23 cellular contexts compared by ENCODE assay signal in genomic region chr19:5654931-5655330, GRCh38.
"Had no signal": no experiment of that assay in that cellular context is flagged by ENCODE, and none has a peak within 500 bp of the region (broad histone marks: within the 10 kb centered on the region; RNA-seq: fewer than 3 reads in every experiment).

No MANE protein-coding gene starts in this region.

- H3K9me3 Mint-ChIP-seq: activated naive CD8-positive, alpha-beta T cell treated with anti-CD3 and anti-CD28 coated beads for 36 hours; T-cell had no signal

- H3K4me3 Mint-ChIP-seq: activated CD8-positive, alpha-beta T cell treated with anti-CD3 and anti-CD28 coated beads, Interleukin-2, amount 10 ng/mL, durations not matched to agents 7 days and 5 days; activated naive CD8-positive, alpha-beta T cell treated with anti-CD3 and anti-CD28 coated beads for 36 hours had no signal

- FAIRE-seq: K562 had no signal

- ATAC-seq: activated CD8-positive, alpha-beta T cell treated with anti-CD3 and anti-CD28 coated beads, Interleukin-2, amount 10 ng/mL, durations not matched to agents 7 days and 5 days; K562; Right ventricle myocardium inferior; T-cell had no signal

- H3K27me3 ChIP-seq: brain microvascular endothelial cell had no signal

- H3K27ac ChIP-seq: brain microvascular endothelial cell, SK-N-MC, VCaP had no signal

- H3K4me3 ChIP-seq: K562, SK-N-MC had no signal

- H3K4me1 Mint-ChIP-seq: T-cell had no signal

- H3K27me3 Mint-ChIP-seq: activated naive CD8-positive, alpha-beta T cell treated with anti-CD3 and anti-CD28 coated beads for 36 hours; T-cell had no signal

- DNase-seq: activated CD4-positive, alpha-beta T cell treated with anti-CD3 and anti-CD28 coated beads for 4 hours; activated CD8-positive, alpha-beta memory T cell treated with anti-CD3 and anti-CD28 coated beads, Interleukin-2, amount 50 U/mL, for 48 hours; activated CD8-positive, alpha-beta T cell treated with anti-CD3 and anti-CD28 coated beads, Interleukin-2, amount 10 ng/mL, durations not matched to agents 7 days and 5 days; activated naive CD4-positive, alpha-beta T cell treated with Interleukin-2 at 50 U/mL for 16 hours; activated naive CD8-positive, alpha-beta T cell treated with anti-CD3 and anti-CD28 coated beads for 36 hours; activated T-cell treated with anti-CD3 and anti-CD28 coated beads, Interleukin-2, amount 50 U/mL, for 1 hour; brain microvascular endothelial cell; cerebellar nuclear complex; Kasumi-1; MV-4-11; NCI-H1092 treated with DMSO at 0.1 percent for 48 hours; NCI-H1417 treated with DMSO at 0.1 percent for 48 hours; NCI-H1694; NCI-H2029 treated with DMSO at 0.1 percent for 48 hours; NCI-H345; NCI-H510A; NCI-H526 treated with DMSO at 0.1 percent for 48 hours; NCI-H82; T-cell had no signal

- H3K27ac Mint-ChIP-seq: activated CD8-positive, alpha-beta T cell treated with anti-CD3 and anti-CD28 coated beads, Interleukin-2, amount 10 ng/mL, durations not matched to agents 7 days and 5 days; T-cell had no signal
